In the genomic region with DNA sequence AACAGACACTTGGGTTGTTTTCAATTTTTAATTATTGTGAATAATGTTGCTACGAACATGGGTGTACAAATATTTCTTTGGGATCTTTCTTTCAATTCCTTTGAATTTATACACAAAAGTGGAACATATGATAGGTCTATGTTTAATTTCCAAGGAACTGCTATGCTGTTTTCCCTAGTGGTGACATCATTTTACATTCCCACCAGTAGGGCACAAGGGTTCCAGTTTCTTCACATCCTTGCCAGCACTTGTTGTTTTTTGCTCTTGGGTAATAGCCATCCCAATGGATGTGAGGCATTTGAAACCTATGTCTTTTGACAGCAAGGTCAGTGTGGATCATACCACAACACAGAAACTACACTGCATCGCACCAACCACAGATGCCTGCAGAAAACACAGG, we compare ENCODE assay signal across 1 cellular context.
TF ChIP-seq lines count a peak whose summit lies in the region.

No MANE protein-coding gene starts in this region.

TF ChIP-seq in HCT116, 20 proteins besides CTCF, POLR2A, EP300 and RAD21:
- TF ChIP-seq EZH2 (IDR thresholded peaks at IDR 0.05) (no peak), SRF (IDR thresholded peaks at IDR 0.05; ENCODE audit: low read depth) (no peak), JUND (IDR thresholded peaks at IDR 0.05) (no peak), POLR2AphosphoS5 (IDR thresholded peaks at IDR 0.05; ENCODE audit: low read depth, low read length) (no peak), YY1 (IDR thresholded peaks at IDR 0.05; ENCODE audit: extremely low read depth, insufficient replicate concordance, low read depth, low read length) (no peak), TCF7L2 (IDR thresholded peaks at IDR 0.05; ENCODE audit: borderline replicate concordance, extremely low read depth, insufficient read depth, insufficient read length) (no peak), EGR1 (IDR thresholded peaks at IDR 0.05; ENCODE audit: low read depth) (no peak)
- TF ChIP-seq, protein P1, sequence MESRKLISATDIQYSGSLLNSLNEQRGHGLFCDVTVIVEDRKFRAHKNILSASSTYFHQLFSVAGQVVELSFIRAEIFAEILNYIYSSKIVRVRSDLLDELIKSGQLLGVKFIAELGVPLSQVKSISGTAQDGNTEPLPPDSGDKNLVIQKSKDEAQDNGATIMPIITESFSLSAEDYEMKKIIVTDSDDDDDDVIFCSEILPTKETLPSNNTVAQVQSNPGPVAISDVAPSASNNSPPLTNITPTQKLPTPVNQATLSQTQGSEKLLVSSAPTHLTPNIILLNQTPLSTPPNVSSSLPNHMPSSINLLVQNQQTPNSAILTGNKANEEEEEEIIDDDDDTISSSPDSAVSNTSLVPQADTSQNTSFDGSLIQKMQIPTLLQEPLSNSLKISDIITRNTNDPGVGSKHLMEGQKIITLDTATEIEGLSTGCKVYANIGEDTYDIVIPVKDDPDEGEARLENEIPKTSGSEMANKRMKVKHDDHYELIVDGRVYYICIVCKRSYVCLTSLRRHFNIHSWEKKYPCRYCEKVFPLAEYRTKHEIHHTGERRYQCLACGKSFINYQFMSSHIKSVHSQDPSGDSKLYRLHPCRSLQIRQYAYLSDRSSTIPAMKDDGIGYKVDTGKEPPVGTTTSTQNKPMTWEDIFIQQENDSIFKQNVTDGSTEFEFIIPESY (IDR thresholded peaks at IDR 0.05; ENCODE audit: extremely low read depth, insufficient replicate concordance, low read length), result no peak
